In genomic region chr20:22390543-22390903, GRCh38 we compare ENCODE assay signal across 20 cellular contexts.
A peak's percentile ranks its signal among the peaks of the same experiment; 100 is the strongest.
DNase-seq lines count a peak whose midpoint lies in the region; ATAC-seq, FAIRE-seq and TF ChIP-seq lines count a peak whose summit lies in the region.
"Had no signal": no experiment of that assay in that cellular context is flagged by ENCODE, and none has a peak within 500 bp of the region (broad histone marks: within the 10 kb centered on the region; RNA-seq: fewer than 3 reads in every experiment).

No MANE protein-coding gene starts in this region.

- no peaks in the 10 kb centered on the region for H4K20me1 ChIP-seq in PC-3 (ENCODE audit: low read length)
- H4K20me1 ChIP-seq in astrocyte (ENCODE audit: insufficient read depth, low read length): no peaks in the 10 kb centered on the region
- H4K20me1 ChIP-seq: BLaER1 had no signal

- H3K27me3 Mint-ChIP-seq in astrocyte (ENCODE audit: low read depth, unreplicated experiment): peaks cover 36% of the 10 kb centered on the region
- H3K27me3 Mint-ChIP-seq: CD4-positive, alpha-beta T cell had no signal

- peaks cover 7% of the 10 kb centered on the region for H3F3A ChIP-seq in PC-3 (ENCODE audit: low read length, unreplicated experiment)

- peak overlapping the region; percentile 54 for H3K9ac ChIP-seq in PC-3 (ENCODE audit: low read length)
- H3K9ac ChIP-seq in astrocyte (ENCODE audit: low read length): no peak overlapping the region
- H3K9ac ChIP-seq: BLaER1, KMS-11, SK-N-SH had no signal

- H3K9me2 ChIP-seq in PC-3 (replicated peaks; ENCODE audit: low read length): no peaks in the 10 kb centered on the region
- H3K9me2 ChIP-seq: SK-N-SH had no signal

- H3K4me3 ChIP-seq in PC-3 (ENCODE audit: low read length) (peak overlapping the region; percentile 8; the same call in 1 of the 2 replicates), astrocyte (ENCODE audit: insufficient read depth, low read depth, low read length) (no peak overlapping the region), aorta (ENCODE audit: low read length in 2 of 2) (no peak overlapping the region)
- H3K4me3 ChIP-seq: BLaER1, GM12878 had no signal

- H3K27me3 ChIP-seq in PC-3 (ENCODE audit: low read length): no peaks in the 10 kb centered on the region
- H3K27me3 ChIP-seq in astrocyte (ENCODE audit: insufficient read depth, low read length): no peaks in the 10 kb centered on the region
- no peaks in the 10 kb centered on the region for H3K27me3 ChIP-seq in foreskin keratinocyte
- H3K27me3 ChIP-seq in aorta (ENCODE audit: control insufficient read depth in 1 of 2, insufficient read depth in 2 of 2, low read length in 1 of 2): no peaks in the 10 kb centered on the region
- H3K27me3 ChIP-seq: BLaER1 had no signal

- H3K4me2 ChIP-seq in PC-3 (ENCODE audit: low read length): peak overlapping the region; percentile 58
- peak overlapping the region; percentile 3 for H3K4me2 ChIP-seq in astrocyte (ENCODE audit: low read length)
- H3K4me2 ChIP-seq: BLaER1, KMS-11, SK-N-SH had no signal

- H2AFZ ChIP-seq in PC-3 (ENCODE audit: low read length): no peak overlapping the region
- H2AFZ ChIP-seq in astrocyte (ENCODE audit: low read depth, low read length): no peak overlapping the region

- peak overlapping the region; percentile 87 for H3K27ac ChIP-seq in PC-3 (ENCODE audit: low read length)
- no peak overlapping the region for H3K27ac ChIP-seq in astrocyte (ENCODE audit: low read depth, low read length)
- H3K27ac ChIP-seq in foreskin keratinocyte: peak overlapping the region; percentile 45
- no peak overlapping the region for H3K27ac ChIP-seq in aorta (ENCODE audit: low read depth in 1 of 2, low read length in 2 of 2)
- H3K27ac ChIP-seq: BLaER1, HL-60, KMS-11 had no signal

- H3K9me3 ChIP-seq in PC-3 (ENCODE audit: low read length): no peaks in the 10 kb centered on the region
- no peaks in the 10 kb centered on the region for H3K9me3 ChIP-seq in astrocyte (ENCODE audit: insufficient read depth, low read depth, low read length)
- H3K9me3 ChIP-seq in aorta (ENCODE audit: control insufficient read depth, low read length): no peaks in the 10 kb centered on the region
- H3K9me3 ChIP-seq: BLaER1, SK-N-SH had no signal

- H3K4me1 ChIP-seq in PC-3 (ENCODE audit: insufficient read depth, low read length): peaks cover 70% of the 10 kb centered on the region
- peaks cover 8% of the 10 kb centered on the region for H3K4me1 ChIP-seq in astrocyte (ENCODE audit: insufficient read depth, low read length)
- H3K4me1 ChIP-seq in foreskin keratinocyte: peaks cover 34% of the 10 kb centered on the region
- no peaks in the 10 kb centered on the region for H3K4me1 ChIP-seq in aorta (ENCODE audit: control insufficient read depth in 1 of 2, insufficient read depth in 2 of 2, low read length in 2 of 2)

- CTCF ChIA-PET in PC-3 (lab: Charles Lee): interaction anchor here (1.0 to 1.6 kb wide), 2 partner anchors 12 to 196 kb away, joined by 3 to 7 read pairs; no protein-coding TSS in a partner anchor

- intact Hi-C loops in PC-3 (cut with micrococcal nuclease): loop anchor here (1.0 to 2.0 kb wide), 5 partner anchors 13 to 122 kb away; no protein-coding TSS in a partner anchor
- intact Hi-C loops in aorta (cut with DNase I): no loop called here

- no peak; the same call in 1 of the 2 replicates for ATAC-seq in PC-3
- no peak for ATAC-seq in foreskin keratinocyte
- no peak for ATAC-seq in aorta (ENCODE audit: low FRiP score)
- ATAC-seq: GM12878 had no signal

- FAIRE-seq in astrocyte (lab: Jason Lieb, UNC): no peak
- FAIRE-seq: GM12878 had no signal

- H3K79me2 ChIP-seq in PC-3 (ENCODE audit: low read length) (no peaks in the 10 kb centered on the region), astrocyte (ENCODE audit: insufficient read depth, low read length) (no peaks in the 10 kb centered on the region)

- H3K27ac Mint-ChIP-seq in astrocyte (ENCODE audit: unreplicated experiment): no peak overlapping the region
- H3K27ac Mint-ChIP-seq: CD4-positive, alpha-beta T cell had no signal

- WGBS in aorta, 2 donors: 84 to 87% methylated on average over 5 of the region's 5 CpGs

- no peak for DNase-seq in PC-3
- no peak for DNase-seq in astrocyte (ENCODE audit: low read depth)
- DNase-seq in foreskin keratinocyte: no peak
- no peak for DNase-seq in GOT3 (lab: John Stamatoyannopoulos, UW)
- no peak for DNase-seq in SKM-1 treated with dmso at 0.1 percent for 144 hours (lab: John Stamatoyannopoulos, UW; ENCODE audit: unreplicated experiment)
- DNase-seq in aorta: no peak
- no peak for DNase-seq in stimulated activated CD8-positive, alpha-beta memory T cell treated with anti-CD3 and anti-CD28 coated beads, Interleukin-4, amount 100 ng/mL, for 48 hours
- DNase-seq: CD4-positive, alpha-beta T cell; DND-41; HCEC 1CT; NCI-H2171; NCI-H446; NCI-H526; OCI-M1; SIG-M5; SK-N-SH had no signal

- H3K9me3 Mint-ChIP-seq in astrocyte (ENCODE audit: unreplicated experiment): peaks cover 4% of the 10 kb centered on the region
- H3K9me3 Mint-ChIP-seq: CD4-positive, alpha-beta T cell had no signal

- peaks cover 8% of the 10 kb centered on the region for H3K4me1 Mint-ChIP-seq in astrocyte (ENCODE audit: low read depth, unreplicated experiment)

- no peaks in the 10 kb centered on the region for H3K36me3 ChIP-seq in PC-3 (ENCODE audit: low read depth, low read length)
- H3K36me3 ChIP-seq in astrocyte (ENCODE audit: insufficient read depth, low read length): no peaks in the 10 kb centered on the region
- H3K36me3 ChIP-seq in aorta (ENCODE audit: control insufficient read depth in 1 of 2, insufficient read depth in 2 of 2, low read length in 1 of 2): no peaks in the 10 kb centered on the region
- H3K36me3 ChIP-seq: BLaER1 had no signal

- H3K4me3 Mint-ChIP-seq in astrocyte (ENCODE audit: unreplicated experiment): no peak overlapping the region
- H3K4me3 Mint-ChIP-seq: CD4-positive, alpha-beta T cell had no signal

- no peaks in the 10 kb centered on the region for H3K36me3 Mint-ChIP-seq in astrocyte (ENCODE audit: low read depth, unreplicated experiment)

- TF ChIP-seq CTCF in PC-3 (conservative IDR thresholded peaks at IDR 0.05; ENCODE audit: low read depth, low read length) (no peak), astrocyte (IDR thresholded peaks at IDR 0.05; ENCODE audit: insufficient read depth, low read depth, low read length) (no peak), foreskin keratinocyte (conservative IDR thresholded peaks at IDR 0.05) (no peak)

- POLR2A ChIA-PET in PC-3 (lab: Charles Lee; ENCODE audit: unreplicated experiment): interaction anchor here (0.5 to 0.8 kb wide), 3 partner anchors 14 to 122 kb away, joined by 4 to 7 read pairs (median 5); no protein-coding TSS in a partner anchor

- BruUV-seq in PC-3 (replicated peaks; lab: Mats Ljungman, UMichigan): no TSS peak

Comparison
In these comparisons a context has a peak if more than half of its experiments do, and no peak if none do; other contexts are left out.
1. H3K27ac ChIP-seq: peak in PC-3 (single experiment) and foreskin keratinocyte (single experiment); none in astrocyte (single experiment) and aorta (0 of 2).